ENCODE assay signal across 23 cellular contexts in genomic region chr1:230335861-230336549, GRCh38.
A peak's percentile ranks its signal among the peaks of the same experiment; 100 is the strongest.
DNase-seq lines count a peak whose midpoint lies in the region; ATAC-seq and TF ChIP-seq lines count a peak whose summit lies in the region.
"Had no signal": no experiment of that assay in that cellular context is flagged by ENCODE, and none has a peak within 500 bp of the region (broad histone marks: within the 10 kb centered on the region; RNA-seq: fewer than 3 reads in every experiment).

No MANE protein-coding gene starts in this region.

- H3K9ac ChIP-seq in smooth muscle cell (ENCODE audit: low read depth) = no peak overlapping the region

- peak; percentile 33 for ATAC-seq in Right ventricle myocardium superior (ENCODE audit: poor library complexity)
- peak; percentile 54 for ATAC-seq in left ventricle myocardium superior
- ATAC-seq: GM12878, left lobe of liver, PC-3 had no signal

- peak overlapping the region; percentile 27 for H3K4me2 ChIP-seq in smooth muscle cell

- no peak for DNase-seq in Right ventricle myocardium superior
- no peak for DNase-seq in left ventricle myocardium inferior
- no peak for DNase-seq in left ventricle myocardium superior
- no peak for DNase-seq in smooth muscle cell (lab: John Stamatoyannopoulos, UW; ENCODE audit: unreplicated experiment)
- DNase-seq in occipital lobe (lab: John Stamatoyannopoulos, UW) = no peak
- no peak for DNase-seq in activated CD4-positive, alpha-beta T cell treated with anti-CD3 and anti-CD28 coated beads, Interleukin-2, amount 50 U/mL, for 48 hours
- DNase-seq in NCI-H1694 (lab: John Stamatoyannopoulos, UW) = no peak
- DNase-seq: ACHN; activated gamma-delta T cell treated with Interleukin-2 at 50 U/mL for 16 hours; activated T-cell treated with anti-CD3 and anti-CD28 coated beads for 4 hours; GF-D8; NCI-H1436; NCI-H774; nucleus accumbens; PC-3; stimulated activated naive CD4-positive, alpha-beta T cell; thyroid gland; WERI-Rb-1 had no signal

- intact Hi-C loops in Right ventricle myocardium superior (cut with DNase I) = no loop called here
- intact Hi-C loops in left ventricle myocardium inferior (cut with micrococcal nuclease) = no loop called here
- intact Hi-C loops in left ventricle myocardium superior (cut with micrococcal nuclease) = no loop called here

- 60% methylated on average over 12 of the region's 12 CpGs for WGBS in smooth muscle cell (ENCODE audit: low lambda C conversion rate)

- peaks cover 14% of the 10 kb centered on the region for H3K4me1 ChIP-seq in left ventricle myocardium inferior
- H3K4me1 ChIP-seq in smooth muscle cell (ENCODE audit: low read depth) = peaks cover 10% of the 10 kb centered on the region
- H3K4me1 ChIP-seq: thyroid gland had no signal

- H3K27me3 ChIP-seq in left ventricle myocardium inferior (ENCODE audit: low read depth) (no peaks in the 10 kb centered on the region), smooth muscle cell (ENCODE audit: low read depth) (no peaks in the 10 kb centered on the region)
- H3K27me3 ChIP-seq: adrenal gland, thyroid gland had no signal

- TF ChIP-seq CTCF in left ventricle myocardium inferior (IDR thresholded peaks at IDR 0.05; ENCODE audit: borderline replicate concordance) (no peak), smooth muscle cell (IDR thresholded peaks at IDR 0.05; ENCODE audit: borderline replicate concordance, insufficient read depth, poor library complexity, severe bottlenecking) (no peak)

- no peaks in the 10 kb centered on the region for H3F3A ChIP-seq in smooth muscle cell (ENCODE audit: low read depth)

- no peaks in the 10 kb centered on the region for H3K79me2 ChIP-seq in smooth muscle cell (ENCODE audit: low read depth)

- no peak overlapping the region for H2AFZ ChIP-seq in smooth muscle cell (ENCODE audit: low read depth)

- H3K9me3 ChIP-seq in left ventricle myocardium inferior (replicated peaks) (no peaks in the 10 kb centered on the region), smooth muscle cell (replicated peaks; ENCODE audit: low read depth) (no peaks in the 10 kb centered on the region)
- H3K9me3 ChIP-seq: adrenal gland, thyroid gland had no signal

- H3K36me3 ChIP-seq in left ventricle myocardium inferior (no peaks in the 10 kb centered on the region), smooth muscle cell (ENCODE audit: low read depth) (no peaks in the 10 kb centered on the region)
- H3K36me3 ChIP-seq: adrenal gland, thyroid gland had no signal

- H3K27ac ChIP-seq in left ventricle myocardium inferior (replicated peaks) = no peak overlapping the region
- peak overlapping the region; percentile 22 for H3K27ac ChIP-seq in angular gyrus (ENCODE audit: low read depth, low read length)
- H3K27ac ChIP-seq in smooth muscle cell (ENCODE audit: low read depth) = no peak overlapping the region
- H3K27ac ChIP-seq: SK-N-MC, thyroid gland, WERI-Rb-1 had no signal

- no peak overlapping the region for H3K4me3 ChIP-seq in left ventricle myocardium inferior
- H3K4me3 ChIP-seq in smooth muscle cell = no peak overlapping the region
- H3K4me3 ChIP-seq: adrenal gland, GM12878, SK-N-MC, thyroid gland had no signal

- H4K20me1 ChIP-seq in smooth muscle cell (ENCODE audit: low read depth) = no peaks in the 10 kb centered on the region
